18 cellular contexts compared by ENCODE assay signal in genomic region chr7:69645683-69646082, GRCh38.
"Had no signal": no experiment of that assay in that cellular context is flagged by ENCODE, and none has a peak within 500 bp of the region (broad histone marks: within the 10 kb centered on the region; RNA-seq: fewer than 3 reads in every experiment).

No MANE protein-coding gene starts in this region.

- H3K36me3 Mint-ChIP-seq: activated naive CD4-positive, alpha-beta T cell treated with anti-CD3 and anti-CD28 coated beads, Interleukin-2, amount 10 ng/mL, durations not matched to agents 7 days and 5 days; natural killer cell treated with Interleukin-12 subunit alpha and Interleukin-12 subunit beta and Interleukin-15 and Interleukin-18, amount 100 ng/mL, for 72 hours; stimulated activated naive B cell treated with anti-CD40 and anti-IgM and Interleukin-4, amounts not matched to agents 10 μg/mL and 1 μg/mL and 100 μg/mL, for 72 hours had no signal

- DNase-seq: activated CD4-positive, alpha-beta T cell treated with anti-CD3 and anti-CD28 coated beads, Interleukin-2, amount 50 U/mL, for 4 hours; activated naive CD4-positive, alpha-beta T cell treated with anti-CD3 and anti-CD28 coated beads, Interleukin-2, amount 10 ng/mL, durations not matched to agents 7 days and 5 days; cerebellar nuclear complex; effector CD8-positive, alpha-beta T cell; gastrocnemius medialis; heart left ventricle; kidney glomerular epithelial cell; mesenchymal stem cell; stimulated activated CD4-positive, alpha-beta T cell treated with anti-CD3 and anti-CD28 coated beads, Interleukin-4, amount 100 ng/mL, for 1 hour; stimulated activated naive B cell treated with anti-CD40 and anti-IgM and Interleukin-4, amounts not matched to agents 10 μg/mL and 1 μg/mL and 100 μg/mL, for 72 hours; thyroid gland had no signal

- H3K4me1 Mint-ChIP-seq: activated naive CD4-positive, alpha-beta T cell treated with anti-CD3 and anti-CD28 coated beads, Interleukin-2, amount 10 ng/mL, durations not matched to agents 7 days and 5 days had no signal

- H3K27me3 Mint-ChIP-seq: activated naive CD4-positive, alpha-beta T cell treated with anti-CD3 and anti-CD28 coated beads, Interleukin-2, amount 10 ng/mL, durations not matched to agents 7 days and 5 days; natural killer cell treated with Interleukin-12 subunit alpha and Interleukin-12 subunit beta and Interleukin-15 and Interleukin-18, amount 100 ng/mL, for 72 hours; progenitor cell of endocrine pancreas; stimulated activated naive B cell treated with anti-CD40 and anti-IgM and Interleukin-4, amounts not matched to agents 10 μg/mL and 1 μg/mL and 100 μg/mL, for 72 hours had no signal

- H3K27me3 ChIP-seq: ascending aorta, breast epithelium, gastrocnemius medialis, heart left ventricle, right atrium auricular region, thyroid gland had no signal

- H3K9me3 Mint-ChIP-seq: activated naive CD4-positive, alpha-beta T cell treated with anti-CD3 and anti-CD28 coated beads, Interleukin-2, amount 10 ng/mL, durations not matched to agents 7 days and 5 days; natural killer cell treated with Interleukin-12 subunit alpha and Interleukin-12 subunit beta and Interleukin-15 and Interleukin-18, amount 100 ng/mL, for 72 hours; stimulated activated naive B cell treated with anti-CD40 and anti-IgM and Interleukin-4, amounts not matched to agents 10 μg/mL and 1 μg/mL and 100 μg/mL, for 72 hours had no signal

- ATAC-seq: activated CD4-positive, CD25-positive, alpha-beta regulatory T cell treated with anti-CD3 and anti-CD28 coated beads, Interleukin-2, amount 50 U/mL, for 24 hours; gastrocnemius medialis; heart left ventricle; natural killer cell treated with Interleukin-12 subunit alpha and Interleukin-12 subunit beta and Interleukin-15 and Interleukin-18, amount 100 ng/mL, for 72 hours; stimulated activated naive B cell treated with anti-CD40 and anti-IgM and Interleukin-4, amounts not matched to agents 10 μg/mL and 1 μg/mL and 100 μg/mL, for 72 hours had no signal

- H3K4me3 ChIP-seq: ascending aorta, breast epithelium, gastrocnemius medialis, heart left ventricle, right atrium auricular region, thyroid gland had no signal

- H3K4me3 Mint-ChIP-seq: activated naive CD4-positive, alpha-beta T cell treated with anti-CD3 and anti-CD28 coated beads, Interleukin-2, amount 10 ng/mL, durations not matched to agents 7 days and 5 days; natural killer cell treated with Interleukin-12 subunit alpha and Interleukin-12 subunit beta and Interleukin-15 and Interleukin-18, amount 100 ng/mL, for 72 hours; stimulated activated naive B cell treated with anti-CD40 and anti-IgM and Interleukin-4, amounts not matched to agents 10 μg/mL and 1 μg/mL and 100 μg/mL, for 72 hours had no signal

- H3K27ac ChIP-seq: ascending aorta, breast epithelium, epithelial cell of prostate, gastrocnemius medialis, right atrium auricular region, thyroid gland had no signal

- H3K4me1 ChIP-seq: ascending aorta, breast epithelium, thyroid gland had no signal

- H3K27ac Mint-ChIP-seq: activated naive CD4-positive, alpha-beta T cell treated with anti-CD3 and anti-CD28 coated beads, Interleukin-2, amount 10 ng/mL, durations not matched to agents 7 days and 5 days; progenitor cell of endocrine pancreas; stimulated activated naive B cell treated with anti-CD40 and anti-IgM and Interleukin-4, amounts not matched to agents 10 μg/mL and 1 μg/mL and 100 μg/mL, for 72 hours had no signal

- H3K9me3 ChIP-seq: ascending aorta, breast epithelium, gastrocnemius medialis, heart left ventricle, right atrium auricular region, thyroid gland had no signal

- H3K36me3 ChIP-seq: ascending aorta, breast epithelium, gastrocnemius medialis, heart left ventricle, right atrium auricular region, thyroid gland had no signal
